ENCODE assay signal across 10 cellular contexts in the genomic region with DNA sequence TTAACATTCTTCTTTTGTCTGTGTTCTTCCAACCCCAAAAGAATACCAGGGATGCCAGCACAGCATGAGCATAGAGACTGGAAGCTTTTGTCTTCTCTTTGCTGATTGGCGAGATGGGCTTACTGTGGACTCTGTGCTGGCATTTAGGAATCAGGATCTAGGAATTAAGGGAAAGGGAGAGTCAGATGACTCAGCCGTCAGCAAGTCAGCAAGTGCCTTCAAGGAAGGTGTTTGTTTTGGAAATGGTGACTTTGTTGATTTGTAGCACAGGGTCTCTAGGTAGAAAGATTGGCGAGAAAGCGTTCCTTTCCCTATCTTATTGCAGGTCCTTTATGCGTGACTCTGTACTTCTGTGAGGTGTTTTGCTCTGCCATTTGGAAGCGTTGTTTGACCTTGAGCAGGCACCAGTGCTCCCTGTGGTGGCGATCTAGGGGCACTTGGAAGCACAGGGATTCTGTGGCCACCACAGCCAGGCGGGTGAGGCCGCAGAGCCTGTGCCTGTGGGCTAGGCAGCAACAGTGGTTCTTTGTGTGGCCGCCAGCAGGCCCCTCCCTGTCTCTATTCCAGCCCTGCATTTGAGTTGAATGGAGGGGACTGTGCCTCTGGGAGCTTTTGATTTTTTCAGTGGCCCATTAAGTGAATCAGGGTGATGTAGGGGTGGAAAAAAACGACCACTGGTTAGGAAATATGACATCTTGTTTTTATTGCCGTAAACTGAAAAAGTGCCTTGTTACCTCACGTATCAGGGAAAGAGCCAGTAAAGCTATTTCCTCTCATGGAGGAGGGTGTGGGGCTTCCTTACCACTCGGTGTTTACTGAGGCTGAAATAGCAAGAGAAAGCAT. TPM values are rescaled to one million over a fixed set of nuclear protein-coding genes. Genes with fewer than 3 reads are reported as not detected.
DNase-seq lines count a peak whose midpoint lies in the region; ATAC-seq and TF ChIP-seq lines count a peak whose summit lies in the region.
"Had no signal": no experiment of that assay in that cellular context is flagged by ENCODE, and none has a peak within 500 bp of the region (broad histone marks: within the 10 kb centered on the region; RNA-seq: fewer than 3 reads in every experiment).

No MANE protein-coding gene starts in this region.

- DNase-seq in GM04504 (ENCODE audit: low read depth) (peak; percentile 10), brain microvascular endothelial cell (peak; percentile 28), hippocampal formation (lab: John Stamatoyannopoulos, UW) (peak; percentile 85 to 90), retina (peak; percentile 81), D341Med (ENCODE audit: low spot score) (no peak), NCI-H82 treated with DMSO at 0.1 percent for 48 hours (lab: John Stamatoyannopoulos, UW; ENCODE audit: unreplicated experiment) (no peak)
- no peak for DNase-seq in activated CD8-positive, alpha-beta memory T cell treated with anti-CD3 and anti-CD28 coated beads, Interleukin-2, amount 50 U/mL, for 48 hours
- no peak for DNase-seq in activated naive CD4-positive, alpha-beta T cell treated with anti-CD3 and anti-CD28 coated beads, Interleukin-2, amount 50 U/mL, for 72 hours (ENCODE audit: low spot score in 2 of 2)
- DNase-seq: immature natural killer cell, NCI-H2227 treated with DMSO at 0.1 percent for 48 hours had no signal

- no peaks in the 10 kb centered on the region for H3K9me3 Mint-ChIP-seq in activated naive CD4-positive, alpha-beta T cell treated with anti-CD3 and anti-CD28 coated beads, Interleukin-2, amount 50 U/mL, for 72 hours
- H3K9me3 Mint-ChIP-seq: immature natural killer cell had no signal

- no peaks in the 10 kb centered on the region for H3K27me3 ChIP-seq in brain microvascular endothelial cell (replicated peaks)

- no peak for ATAC-seq in activated naive CD4-positive, alpha-beta T cell treated with anti-CD3 and anti-CD28 coated beads, Interleukin-2, amount 50 U/mL, for 72 hours

- TF ChIP-seq CTCF in brain microvascular endothelial cell (IDR thresholded peaks at IDR 0.05; ENCODE audit: low read depth, low read length, missing control alignments), result no peak

- peak overlapping the region in 1 of 2 donors; percentile 41 for H3K27ac Mint-ChIP-seq in activated naive CD4-positive, alpha-beta T cell treated with anti-CD3 and anti-CD28 coated beads, Interleukin-2, amount 50 U/mL, for 72 hours

- no peak overlapping the region for H3K27ac ChIP-seq in brain microvascular endothelial cell

- H3K36me3 Mint-ChIP-seq in activated naive CD4-positive, alpha-beta T cell treated with anti-CD3 and anti-CD28 coated beads, Interleukin-2, amount 50 U/mL, for 72 hours, result no peaks in the 10 kb centered on the region

- H3K36me3 ChIP-seq in brain microvascular endothelial cell (replicated peaks), result peaks cover 21% of the 10 kb centered on the region

- H3K4me3 ChIP-seq in brain microvascular endothelial cell (ENCODE audit: low read depth, low read length), result no peak overlapping the region

- in situ Hi-C loops in brain microvascular endothelial cell (cut with HindIII; ENCODE audit: low pct_ligation_motif_present, low sequenced_read_pairs), result no loop called here

RNA-seq across cellular contexts. Expression of gene FAN1, which starts 19.0 kb away (rescaled TPM):
- 10 to 100 TPM; 17.4 to 24.3 TPM for total RNA-seq in activated naive CD4-positive, alpha-beta T cell treated with anti-CD3 and anti-CD28 coated beads, Interleukin-2, amount 50 U/mL, for 72 hours

Comparison
In these comparisons a context has a peak if more than half of its experiments do, and no peak if none do; other contexts are left out.
1. DNase-seq: peak in GM04504 (single experiment), brain microvascular endothelial cell (single experiment), hippocampal formation (2 of 2) and retina (single experiment); none in activated CD8-positive, alpha-beta memory T cell treated with anti-CD3 and anti-CD28 coated beads, Interleukin-2, amount 50 U/mL, for 48 hours (single experiment), activated naive CD4-positive, alpha-beta T cell treated with anti-CD3 and anti-CD28 coated beads, Interleukin-2, amount 50 U/mL, for 72 hours (0 of 2), D341Med (single experiment) and NCI-H82 treated with DMSO at 0.1 percent for 48 hours (single experiment).